Comparison of ENCODE assay signal across 17 cellular contexts in the genomic region with DNA sequence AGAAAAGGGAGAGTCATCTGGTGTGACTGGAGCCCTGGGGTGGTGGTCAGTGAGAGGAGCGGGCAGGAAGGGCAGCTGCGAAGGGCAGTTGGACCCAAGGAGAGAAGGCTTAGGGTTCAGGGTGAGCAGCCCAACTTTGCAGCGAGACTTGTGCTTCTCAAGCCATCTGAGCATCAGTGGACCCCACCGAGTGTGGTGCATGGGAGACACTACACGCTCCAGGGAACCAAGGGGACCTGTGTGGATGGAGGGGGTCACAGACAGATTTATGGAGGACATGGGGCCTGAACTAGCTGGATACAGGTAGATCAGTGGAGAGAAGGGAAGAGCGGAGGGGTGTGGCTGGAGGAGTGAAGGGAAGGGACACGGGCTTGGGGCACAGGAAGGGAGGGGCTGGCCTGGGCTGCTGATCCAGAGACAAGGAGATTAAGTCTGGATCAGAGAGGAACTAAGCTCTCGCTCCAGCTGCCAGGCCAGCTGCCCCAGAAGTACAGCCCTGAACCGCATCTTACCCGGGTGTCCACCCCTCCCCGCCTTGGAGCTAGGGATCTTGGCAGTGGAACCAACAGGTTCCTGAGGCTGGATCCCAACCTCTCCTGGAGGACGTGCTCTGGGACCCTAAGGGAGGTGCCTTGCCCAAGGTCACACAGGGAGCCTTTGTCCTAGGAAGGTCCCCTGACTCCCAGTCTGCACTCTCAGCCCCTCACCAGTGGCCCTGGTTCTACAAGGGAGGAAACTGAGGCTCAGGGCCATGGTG.
DNase-seq lines count a peak whose midpoint lies in the region; ATAC-seq and TF ChIP-seq lines count a peak whose summit lies in the region.
"Had no signal": no experiment of that assay in that cellular context is flagged by ENCODE, and none has a peak within 500 bp of the region (broad histone marks: within the 10 kb centered on the region; RNA-seq: fewer than 3 reads in every experiment).

No MANE protein-coding gene starts in this region.

- no peaks in the 10 kb centered on the region for H3K9me3 Mint-ChIP-seq in endodermal cell
- H3K9me3 Mint-ChIP-seq in osteocyte (ENCODE audit: unreplicated experiment): no peaks in the 10 kb centered on the region
- H3K9me3 Mint-ChIP-seq: T-helper 2 cell treated with Interferon-gamma antibody and Interleukin-4, amounts not matched to agents 5 μg/mL and 100 μg/mL, for 36 hours had no signal

- H3K4me1 ChIP-seq in left ventricle myocardium inferior (peaks cover 60% of the 10 kb centered on the region), endodermal cell (ENCODE audit: control insufficient read depth, insufficient read depth, low read length) (peaks cover 15% of the 10 kb centered on the region)
- H3K4me1 ChIP-seq: prostate gland had no signal

- H3K27ac ChIP-seq in left ventricle myocardium inferior (replicated peaks) (peak overlapping the region; percentile 89), endodermal cell (ENCODE audit: low read depth, low read length) (no peak overlapping the region)
- H3K27ac ChIP-seq: upper lobe of right lung had no signal

- H3K27me3 ChIP-seq in left ventricle myocardium inferior (ENCODE audit: low read depth) (no peaks in the 10 kb centered on the region), endodermal cell (ENCODE audit: control insufficient read depth, insufficient read depth, low read length, poor library complexity, severe bottlenecking) (no peaks in the 10 kb centered on the region)
- H3K27me3 ChIP-seq: upper lobe of right lung had no signal

- no peak overlapping the region for H3K4me3 ChIP-seq in left ventricle myocardium inferior
- H3K4me3 ChIP-seq in endodermal cell (ENCODE audit: low read length): no peak overlapping the region
- H3K4me3 ChIP-seq: prostate gland, upper lobe of right lung had no signal

- intact Hi-C loops in left ventricle myocardium inferior (cut with micrococcal nuclease) (no loop called here), left ventricle myocardium superior (cut with micrococcal nuclease) (no loop called here)

- H3K36me3 ChIP-seq in left ventricle myocardium inferior: no peaks in the 10 kb centered on the region
- no peaks in the 10 kb centered on the region for H3K36me3 ChIP-seq in endodermal cell (ENCODE audit: control insufficient read depth, insufficient read depth, low read length)
- H3K36me3 ChIP-seq: prostate gland, upper lobe of right lung had no signal

- DNase-seq in left ventricle myocardium inferior (no peak), left ventricle myocardium superior (no peak), endodermal cell (peak; percentile 59), osteocyte (ENCODE audit: extremely low spot score, unreplicated experiment) (no peak), NCI-H2081 treated with DMSO at 0.1 percent for 48 hours (lab: John Stamatoyannopoulos, UW) (no peak), NOMO-1 (lab: John Stamatoyannopoulos, UW; ENCODE audit: unreplicated experiment in 2 of 2) (no peak), EL (no peak)
- DNase-seq in activated T-cell treated with anti-CD3 and anti-CD28 coated beads, Interleukin-2, amount 50 U/mL, for 48 hours: no peak
- DNase-seq: activated effector memory CD4-positive, alpha-beta T cell treated with anti-CD3 and anti-CD28 coated beads, Interleukin-2, amount 50 U/mL, for 16 hours; foreskin melanocyte; NCI-H187; OCI-M1; upper lobe of right lung had no signal

- TF ChIP-seq CTCF in left ventricle myocardium inferior (IDR thresholded peaks at IDR 0.05; ENCODE audit: borderline replicate concordance) (no peak), endodermal cell (conservative IDR thresholded peaks at IDR 0.05) (no peak), osteocyte (IDR thresholded peaks at IDR 0.05) (no peak)

- no peak for ATAC-seq in left ventricle myocardium superior
- ATAC-seq: HepG2; stimulated activated memory B cell treated with anti-CD40 and anti-IgM and Interleukin-4, amounts not matched to agents 10 μg/mL and 1 μg/mL and 100 μg/mL, for 72 hours; upper lobe of right lung had no signal

- WGBS in endodermal cell (ENCODE audit: insufficient coverage in 1 of 2, insufficient read length in 1 of 2), 2 experiments: 78 to 79% methylated on average over 8 to 12 of the region's 12 CpGs

- H3K4me1 Mint-ChIP-seq in endodermal cell (peaks cover 38% of the 10 kb centered on the region), osteocyte (ENCODE audit: unreplicated experiment) (peaks cover 12% of the 10 kb centered on the region)
- H3K4me1 Mint-ChIP-seq: stimulated activated memory B cell treated with anti-CD40 and anti-IgM and Interleukin-4, amounts not matched to agents 10 μg/mL and 1 μg/mL and 100 μg/mL, for 72 hours had no signal

- no peak overlapping the region for H3K9ac ChIP-seq in endodermal cell (ENCODE audit: extremely low read depth, low read length, poor library complexity, severe bottlenecking)

- H3K36me3 Mint-ChIP-seq in endodermal cell (ENCODE audit: low read depth): no peaks in the 10 kb centered on the region
- H3K36me3 Mint-ChIP-seq in osteocyte (ENCODE audit: unreplicated experiment): peaks cover 17% of the 10 kb centered on the region
- H3K36me3 Mint-ChIP-seq: stimulated activated memory B cell treated with anti-CD40 and anti-IgM and Interleukin-4, amounts not matched to agents 10 μg/mL and 1 μg/mL and 100 μg/mL, for 72 hours had no signal

- H3K27ac Mint-ChIP-seq in endodermal cell (no peak overlapping the region), osteocyte (ENCODE audit: unreplicated experiment) (peak overlapping the region; percentile 98)
- H3K27ac Mint-ChIP-seq: stimulated activated memory B cell treated with anti-CD40 and anti-IgM and Interleukin-4, amounts not matched to agents 10 μg/mL and 1 μg/mL and 100 μg/mL, for 72 hours; T-helper 2 cell treated with Interferon-gamma antibody and Interleukin-4, amounts not matched to agents 5 μg/mL and 100 μg/mL, for 36 hours had no signal

- H3K9me3 ChIP-seq in left ventricle myocardium inferior (replicated peaks): no peaks in the 10 kb centered on the region
- H3K9me3 ChIP-seq in endodermal cell (ENCODE audit: control insufficient read depth, low read length): no peaks in the 10 kb centered on the region
- H3K9me3 ChIP-seq: prostate gland, upper lobe of right lung had no signal

- H3K27me3 Mint-ChIP-seq in endodermal cell (ENCODE audit: insufficient read depth) (peaks cover 2% of the 10 kb centered on the region), osteocyte (ENCODE audit: unreplicated experiment) (no peaks in the 10 kb centered on the region)

- H3K4me3 Mint-ChIP-seq in endodermal cell (no peak overlapping the region), osteocyte (ENCODE audit: unreplicated experiment) (no peak overlapping the region)
- H3K4me3 Mint-ChIP-seq: stimulated activated memory B cell treated with anti-CD40 and anti-IgM and Interleukin-4, amounts not matched to agents 10 μg/mL and 1 μg/mL and 100 μg/mL, for 72 hours; T-helper 2 cell treated with Interferon-gamma antibody and Interleukin-4, amounts not matched to agents 5 μg/mL and 100 μg/mL, for 36 hours had no signal
